ENCODE assay signal across 19 cellular contexts in genomic region chr3:50562866-50563265, GRCh38. TPM values are rescaled to one million over a fixed set of nuclear protein-coding genes. Genes with fewer than 3 reads are reported as not detected.
DNase-seq lines count a peak whose midpoint lies in the region; ATAC-seq, FAIRE-seq and TF ChIP-seq lines count a peak whose summit lies in the region.
"Had no signal": no experiment of that assay in that cellular context is flagged by ENCODE, and none has a peak within 500 bp of the region (broad histone marks: within the 10 kb centered on the region; RNA-seq: fewer than 3 reads in every experiment).

No MANE protein-coding gene starts in this region.

- no peak overlapping the region for H3K27ac ChIP-seq in right atrium auricular region
- H3K27ac ChIP-seq: C4-2B, colonic mucosa, ovary had no signal

- ATAC-seq in left cardiac atrium (no peak), GM18873 (IDR thresholded peaks at IDR 0.05; ENCODE audit: low FRiP score, unreplicated experiment) (no peak)
- ATAC-seq: HCT116 had no signal

- intact Hi-C loops in left cardiac atrium (cut with DNase I) = no loop called here

- H3K4me3 ChIP-seq in right atrium auricular region = no peak overlapping the region
- H3K4me3 ChIP-seq: colonic mucosa, left ventricle myocardium inferior, ovary had no signal

- DNase-seq in Daoy (ENCODE audit: low read depth) = peak; percentile 78
- DNase-seq in HTR-8/SVneo (ENCODE audit: insufficient read length, low spot score) = peak; percentile 21
- peak; percentile 49 for DNase-seq in astrocyte of the hippocampus (ENCODE audit: low read depth, low spot score)
- peak; percentile 48 for DNase-seq in hepatic stellate cell (ENCODE audit: low spot score)
- no peak for DNase-seq in left cardiac atrium
- no peak for DNase-seq in right atrium auricular region (ENCODE audit: low spot score)
- DNase-seq in HUDEP-2 (lab: John Stamatoyannopoulos, UW; ENCODE audit: unreplicated experiment in 76 of 76) = no peak
- DNase-seq: activated CD4-positive, alpha-beta T cell treated with anti-CD3 and anti-CD28 coated beads, Interleukin-2, amount 50 U/mL, for 48 hours; activated T-cell treated with anti-CD3 and anti-CD28 coated beads, Interleukin-2, amount 50 U/mL, for 48 hours; colonic mucosa; DND-41; erythroblast; left ventricle myocardium inferior; ovary; stimulated activated CD4-positive, alpha-beta T cell treated with anti-CD3 and anti-CD28 coated beads, Interleukin-4, amount 100 ng/mL, for 4 hours had no signal

- H3K36me3 ChIP-seq in right atrium auricular region = peaks cover 4% of the 10 kb centered on the region
- H3K36me3 ChIP-seq: colonic mucosa, left ventricle myocardium inferior, ovary had no signal

- TF ChIP-seq CTCF in right atrium auricular region (IDR thresholded peaks at IDR 0.05) = no peak

- no peaks in the 10 kb centered on the region for H3K27me3 ChIP-seq in right atrium auricular region
- H3K27me3 ChIP-seq: colonic mucosa, ovary had no signal

- FAIRE-seq in HTR-8/SVneo (lab: Jason Lieb, UNC) = no peak
- FAIRE-seq: TTC549 had no signal

- H3K4me1 ChIP-seq in right atrium auricular region = peaks cover 0 to 16% of the 10 kb centered on the region in 2 donors
- H3K4me1 ChIP-seq: colonic mucosa had no signal

- no peaks in the 10 kb centered on the region for H3K9me3 ChIP-seq in right atrium auricular region
- H3K9me3 ChIP-seq: colonic mucosa, left ventricle myocardium inferior, ovary had no signal

RNA-seq across cellular contexts. Expression of gene C3orf18, which starts 4.7 kb away (rescaled TPM):
- 2.4 and 2.6 TPM in 2 replicates for total RNA-seq in Daoy (2014; rRNA removed; shearing (Covaris generic))
- total RNA-seq in left cardiac atrium = 10 to 100 TPM; 29.7 to 32.3 TPM
- total RNA-seq in right atrium auricular region = 10 to 100 TPM; 25.6 to 34.8 TPM

RNA-seq across cellular contexts. Expression of gene HEMK1, which starts 6.5 kb away (rescaled TPM):
- 9.1 and 9.7 TPM in 2 replicates for total RNA-seq in Daoy (2014; rRNA removed; shearing (Covaris generic))
- total RNA-seq in left cardiac atrium (10 to 100 TPM; 11.8 to 19.7 TPM), right atrium auricular region (1 to 10 TPM; 7.2 to 9.6 TPM)

RNA-seq across cellular contexts. Expression of gene CISH, which starts 48.7 kb away (rescaled TPM):
- total RNA-seq in Daoy (2014; rRNA removed; shearing (Covaris generic)) = 0.46 TPM in 1 of 2 replicates, not detected in the other
- total RNA-seq in left cardiac atrium = 10 to 100 TPM in 1 of 2 donors, 1 to 10 TPM in 1; 10.0 to 41.9 TPM
- total RNA-seq in right atrium auricular region = 1 to 10 TPM; 4.7 to 9.9 TPM

RNA-seq across cellular contexts. Expression of gene MAPKAPK3, which starts 54.1 kb away (rescaled TPM):
- total RNA-seq in Daoy (2014; rRNA removed; shearing (Covaris generic)) = 21.7 and 23.4 TPM in 2 replicates
- total RNA-seq in left cardiac atrium (100 to 1,000 TPM; 170 to 177 TPM), right atrium auricular region (100 to 1,000 TPM; 148 to 187 TPM)

RNA-seq across cellular contexts. Expression of gene CACNA2D2, which starts 59.4 kb away (rescaled TPM):
- 0.03 TPM in 1 of 2 replicates, not detected in the other for total RNA-seq in Daoy (2014; rRNA removed; shearing (Covaris generic))
- 1 to 10 TPM; 4.6 to 7.8 TPM for total RNA-seq in left cardiac atrium
- total RNA-seq in right atrium auricular region = 1 to 10 TPM; 3.7 to 6.2 TPM

Comparison
In these comparisons a context has a peak if more than half of its experiments do, and no peak if none do; other contexts are left out.
1. DNase-seq: peak in Daoy (single experiment), HTR-8/SVneo (single experiment), astrocyte of the hippocampus (single experiment) and hepatic stellate cell (single experiment); none in left cardiac atrium (single experiment), right atrium auricular region (single experiment) and HUDEP-2 (0 of 76).